Comparison of ENCODE assay signal across 11 cellular contexts in the genomic region with DNA sequence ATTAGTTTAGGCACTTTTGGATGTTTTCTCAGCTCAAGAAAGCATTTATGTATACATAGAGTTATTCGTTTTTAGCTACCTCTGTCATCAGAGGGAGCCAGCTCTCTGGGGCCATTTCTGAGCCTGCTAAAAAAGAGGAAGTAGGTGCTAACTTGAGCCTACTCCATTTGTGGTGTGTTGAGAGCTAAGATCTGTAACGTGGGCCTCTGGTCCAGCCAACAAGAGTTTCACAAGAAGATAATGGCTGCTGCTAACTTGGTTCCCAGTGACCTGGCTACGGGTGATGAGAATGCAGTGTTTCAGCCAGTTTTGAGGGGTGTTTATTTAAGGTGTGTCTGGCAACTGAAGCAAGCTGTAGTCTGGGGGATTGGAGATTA.
A peak's percentile ranks its signal among the peaks of the same experiment; 100 is the strongest.
DNase-seq lines count a peak whose midpoint lies in the region; ATAC-seq and TF ChIP-seq lines count a peak whose summit lies in the region.
"Had no signal": no experiment of that assay in that cellular context is flagged by ENCODE, and none has a peak within 500 bp of the region (broad histone marks: within the 10 kb centered on the region; RNA-seq: fewer than 3 reads in every experiment).

No MANE protein-coding gene starts in this region.

- H4K20me1 ChIP-seq in DOHH2 (ENCODE audit: control insufficient read depth, insufficient read depth, low read depth, low read length) (no peaks in the 10 kb centered on the region), neural progenitor cell (ENCODE audit: low read depth) (no peaks in the 10 kb centered on the region)

- H3K4me1 ChIP-seq in DOHH2 (ENCODE audit: control insufficient read depth, low read length) (peaks cover 56% of the 10 kb centered on the region), neural progenitor cell (peaks cover 31% of the 10 kb centered on the region)

- TF ChIP-seq CTCF in DOHH2 (IDR thresholded peaks at IDR 0.05; ENCODE audit: low read depth, low read length, poor library complexity, severe bottlenecking) (peak; percentile 17), neural progenitor cell (IDR thresholded peaks at IDR 0.05) (no peak)

- H3K79me2 ChIP-seq in DOHH2 (ENCODE audit: control insufficient read depth, low read length), result no peaks in the 10 kb centered on the region
- no peaks in the 10 kb centered on the region for H3K79me2 ChIP-seq in neural progenitor cell (ENCODE audit: low read depth)

- intact Hi-C loops in left ventricle myocardium superior (cut with micrococcal nuclease), result no loop called here

- H3K27me3 ChIP-seq in DOHH2 (ENCODE audit: control insufficient read depth, low read length) (no peaks in the 10 kb centered on the region), neural progenitor cell (no peaks in the 10 kb centered on the region)
- H3K27me3 ChIP-seq: Peyer's patch had no signal

- no peak overlapping the region for H3K9ac ChIP-seq in neural progenitor cell

- peaks cover 7% of the 10 kb centered on the region; the same call in 1 of the 2 replicates for H3F3A ChIP-seq in DOHH2 (ENCODE audit: control insufficient read depth, insufficient read depth)
- peaks cover 15% of the 10 kb centered on the region for H3F3A ChIP-seq in neural progenitor cell (ENCODE audit: low read depth)

- H3K9me3 ChIP-seq in DOHH2 (ENCODE audit: control insufficient read depth, insufficient read depth, low read length) (peaks cover 12% of the 10 kb centered on the region), neural progenitor cell (ENCODE audit: low read depth) (no peaks in the 10 kb centered on the region)

- peaks cover 2% of the 10 kb centered on the region for H3K36me3 Mint-ChIP-seq in neural progenitor cell

- peaks cover 19% of the 10 kb centered on the region for H3K9me3 Mint-ChIP-seq in neural progenitor cell

- DNase-seq in OCI-M1 (lab: John Stamatoyannopoulos, UW), result peak; percentile 87
- no peak for DNase-seq in left ventricle myocardium superior
- no peak for DNase-seq in neural progenitor cell (ENCODE audit: low spot score)
- no peak for DNase-seq in NCI-H1105 (lab: John Stamatoyannopoulos, UW)
- DNase-seq in Ammon's horn (ENCODE audit: low spot score), result no peak
- DNase-seq: stimulated activated CD4-positive, alpha-beta T cell treated with anti-CD3 and anti-CD28 coated beads, Interleukin-2, amount 100 ng/mL, for 48 hours had no signal

- peaks cover 2% of the 10 kb centered on the region for H3K27me3 Mint-ChIP-seq in neural progenitor cell (ENCODE audit: insufficient read depth, low read depth)

- no peaks in the 10 kb centered on the region for H3K9me2 ChIP-seq in DOHH2 (replicated peaks; ENCODE audit: control insufficient read depth, low read length)

- H3K4me2 ChIP-seq in DOHH2 (ENCODE audit: low read length) (peak overlapping the region; percentile 73), neural progenitor cell (no peak overlapping the region)

- no peak overlapping the region for H2AFZ ChIP-seq in neural progenitor cell (replicated peaks)

- H3K4me1 Mint-ChIP-seq in neural progenitor cell, result peaks cover 34% of the 10 kb centered on the region

- H3K27ac ChIP-seq in DOHH2 (ENCODE audit: low read depth, low read length), result peak overlapping the region; percentile 85
- no peak overlapping the region for H3K27ac ChIP-seq in neural progenitor cell
- H3K27ac ChIP-seq: Peyer's patch had no signal

- peak; percentile 78 for ATAC-seq in GM19452 (IDR thresholded peaks at IDR 0.05; ENCODE audit: unreplicated experiment)
- ATAC-seq in HG03095 (IDR thresholded peaks at IDR 0.05; ENCODE audit: unreplicated experiment), result peak; percentile 71
- ATAC-seq in left ventricle myocardium superior, result no peak
- ATAC-seq: activated naive CD4-positive, alpha-beta T cell treated with anti-CD3 and anti-CD28 coated beads, Interleukin-2, amount 50 U/mL, for 72 hours had no signal

- no peaks in the 10 kb centered on the region for H3K36me3 ChIP-seq in DOHH2 (ENCODE audit: control insufficient read depth, low read length)
- H3K36me3 ChIP-seq in neural progenitor cell, result no peaks in the 10 kb centered on the region
- H3K36me3 ChIP-seq: Peyer's patch had no signal

- H3K4me3 ChIP-seq in DOHH2 (ENCODE audit: low read length) (peak overlapping the region; percentile 63), neural progenitor cell (no peak overlapping the region)
- H3K4me3 ChIP-seq: Peyer's patch had no signal

- no peak overlapping the region for H3K4me3 Mint-ChIP-seq in neural progenitor cell

- no peak overlapping the region for H3K27ac Mint-ChIP-seq in neural progenitor cell
